ENCODE assay signal across 10 cellular contexts in genomic region chr1:162040657-162041056, GRCh38. TPM values are rescaled to one million over a fixed set of nuclear protein-coding genes. Genes with fewer than 3 reads are reported as not detected.
DNase-seq lines count a peak whose midpoint lies in the region; TF ChIP-seq lines count a peak whose summit lies in the region.
"Had no signal": no experiment of that assay in that cellular context is flagged by ENCODE, and none has a peak within 500 bp of the region (broad histone marks: within the 10 kb centered on the region; RNA-seq: fewer than 3 reads in every experiment).

No MANE protein-coding gene starts in this region.

- no peak overlapping the region for H2BK12ac ChIP-seq in neuronal stem cell (ENCODE audit: low read length)

- no peak overlapping the region for H2AK5ac ChIP-seq in neuronal stem cell (ENCODE audit: low read depth, low read length)

- H3K27me3 ChIP-seq in neuronal stem cell (ENCODE audit: control insufficient read depth in 3 of 3, insufficient read depth in 3 of 3, low read depth in 1 of 3, low read length in 3 of 3) = peaks cover 0 to 5% (median 0%) of the 10 kb centered on the region in 3 experiments
- H3K27me3 ChIP-seq in ovary = no peaks in the 10 kb centered on the region

- H4K8ac ChIP-seq in neuronal stem cell (ENCODE audit: low read depth, low read length) = no peak overlapping the region

- no peak for TF ChIP-seq EP300 in ovary (IDR thresholded peaks at IDR 0.05)

- no peak overlapping the region for H3K14ac ChIP-seq in neuronal stem cell (ENCODE audit: low read length)

- intact Hi-C loops in ovary (cut with DNase I) = no loop called here

- TF ChIP-seq CTCF in GM12874 (IDR thresholded peaks at IDR 0.05; ENCODE audit: insufficient read depth, low read depth, low read length) (peak; percentile 40; the same call in 1 of the 2 replicates), cardiac fibroblast (IDR thresholded peaks at IDR 0.05; ENCODE audit: low read depth, low read length) (peak; percentile 62), ovary (IDR thresholded peaks at IDR 0.05) (no peak)

- no peak overlapping the region for H4K91ac ChIP-seq in neuronal stem cell (ENCODE audit: low read depth, low read length, poor library complexity)

- H2BK15ac ChIP-seq in neuronal stem cell (ENCODE audit: low read length) = no peak overlapping the region

- H3K36me3 ChIP-seq in neuronal stem cell (replicated peaks in 1 of 2; ENCODE audit: control insufficient read depth in 2 of 2, insufficient read depth in 2 of 2, low read length in 2 of 2) (no peaks in the 10 kb centered on the region), ovary (no peaks in the 10 kb centered on the region)

- TF ChIP-seq POLR2A in ovary (IDR thresholded peaks at IDR 0.05) = no peak

- H2AFZ ChIP-seq in neuronal stem cell (ENCODE audit: low read length) = peak overlapping the region; percentile 31

- no peaks in the 10 kb centered on the region for H3K4me1 ChIP-seq in neuronal stem cell (ENCODE audit: control insufficient read depth in 2 of 2, insufficient read depth in 1 of 2, low read depth in 1 of 2, low read length in 2 of 2)
- H3K4me1 ChIP-seq in ovary (ENCODE audit: insufficient read depth) = no peaks in the 10 kb centered on the region

- H3K18ac ChIP-seq in neuronal stem cell (ENCODE audit: low read length) = no peak overlapping the region

- H3K79me1 ChIP-seq in neuronal stem cell (ENCODE audit: low read depth, low read length) = no peaks in the 10 kb centered on the region

- H3K4me3 ChIP-seq in cardiac fibroblast (replicated peaks in 1 of 2; ENCODE audit: low read depth in 2 of 2, low read length in 2 of 2) (no peak overlapping the region), neuronal stem cell (ENCODE audit: low read length in 2 of 2) (no peak overlapping the region), ovary (no peak overlapping the region)

- no peak overlapping the region for H3K9ac ChIP-seq in neuronal stem cell (ENCODE audit: low read depth, low read length, poor library complexity)

- DNase-seq in NCI-H69 (lab: John Stamatoyannopoulos, UW) = peak; percentile 37
- peak; percentile 66 to 67 for DNase-seq in cardiac fibroblast (ENCODE audit: low read depth in 2 of 2)
- no peak for DNase-seq in neuronal stem cell (ENCODE audit: low spot score)
- no peak for DNase-seq in activated effector memory CD4-positive, alpha-beta T cell treated with anti-CD3 and anti-CD28 coated beads, Interleukin-2, amount 50 U/mL, for 16 hours
- no peak for DNase-seq in ovary
- DNase-seq in inferior parietal cortex (ENCODE audit: extremely low spot score) = no peak
- DNase-seq: activated CD4-positive, alpha-beta T cell treated with anti-CD3 and anti-CD28 coated beads, Interleukin-2, amount 10 ng/mL, durations not matched to agents 24 days and 14 days; nucleus accumbens; stimulated activated CD8-positive, alpha-beta memory T cell treated with anti-CD3 and anti-CD28 coated beads, Interleukin-4, amount 100 ng/mL, for 48 hours had no signal

- no peak overlapping the region for H2BK120ac ChIP-seq in neuronal stem cell (ENCODE audit: low read depth, low read length)

- H3K23ac ChIP-seq in neuronal stem cell (ENCODE audit: low read depth, low read length, poor library complexity) = no peak overlapping the region

- no peak overlapping the region for H3K4ac ChIP-seq in neuronal stem cell (ENCODE audit: low read length)

- H3K4me2 ChIP-seq in neuronal stem cell (ENCODE audit: insufficient read depth, low read length, poor library complexity, severe bottlenecking) = no peak overlapping the region

- H3K9me3 ChIP-seq in neuronal stem cell (replicated peaks in 1 of 2; ENCODE audit: control insufficient read depth in 2 of 2, insufficient read depth in 1 of 2, low read depth in 1 of 2, low read length in 2 of 2) (no peaks in the 10 kb centered on the region), ovary (no peaks in the 10 kb centered on the region)

- no peak overlapping the region for H2BK5ac ChIP-seq in neuronal stem cell (ENCODE audit: low read length)

- H3K27ac ChIP-seq in neuronal stem cell (replicated peaks; ENCODE audit: low read length) (no peak overlapping the region), ovary (no peak overlapping the region)

RNA-seq across cellular contexts. Expression of gene OLFML2B, which starts 17.0 kb away (rescaled TPM):
- 6.2 TPM for polyA plus RNA-seq in neuronal stem cell (2013, experiment 1 of 2)
- polyA plus RNA-seq in neuronal stem cell (2013, experiment 2 of 2) = 6.6 TPM
- 10 to 100 TPM in 1 of 7 donors, 1 to 10 TPM in 6; 1.0 to 10.3 (median 4.6) TPM for total RNA-seq in ovary
- 10 to 100 TPM in 1 of 2 donors, 1 to 10 TPM in 1; 7.5 to 37.6 TPM for polyA plus RNA-seq in ovary
- total RNA-seq: activated CD4-positive, alpha-beta T cell treated with anti-CD3 and anti-CD28 coated beads, Interleukin-2, amount 10 ng/mL, durations not matched to agents 24 days and 14 days had no signal

RNA-seq across cellular contexts. Expression of gene NOS1AP, which starts 28.8 kb away (rescaled TPM):
- polyA plus RNA-seq in neuronal stem cell (2013, experiment 1 of 2) = 2.5 TPM
- 2.2 TPM for polyA plus RNA-seq in neuronal stem cell (2013, experiment 2 of 2)
- total RNA-seq in ovary = 1 to 10 TPM in 5 of 7 donors, under 1 TPM in 2; 0.72 to 4.4 (median 1.5) TPM
- 1 to 10 TPM in 1 of 2 donors, under 1 TPM in 1; 0.50 to 1.8 TPM for polyA plus RNA-seq in ovary
- total RNA-seq: activated CD4-positive, alpha-beta T cell treated with anti-CD3 and anti-CD28 coated beads, Interleukin-2, amount 10 ng/mL, durations not matched to agents 24 days and 14 days had no signal

Comparison
In these comparisons a context has a peak if more than half of its experiments do, and no peak if none do; other contexts are left out.
1. CTCF ChIP-seq: peak in GM12874 (single experiment) and cardiac fibroblast (single experiment); none in ovary (0 of 3).
2. DNase-seq: peak in NCI-H69 (single experiment) and cardiac fibroblast (2 of 2); none in neuronal stem cell (single experiment), activated effector memory CD4-positive, alpha-beta T cell treated with anti-CD3 and anti-CD28 coated beads, Interleukin-2, amount 50 U/mL, for 16 hours (single experiment), ovary (0 of 5) and inferior parietal cortex (single experiment).